9 cellular contexts compared by ENCODE assay signal in the genomic region with DNA sequence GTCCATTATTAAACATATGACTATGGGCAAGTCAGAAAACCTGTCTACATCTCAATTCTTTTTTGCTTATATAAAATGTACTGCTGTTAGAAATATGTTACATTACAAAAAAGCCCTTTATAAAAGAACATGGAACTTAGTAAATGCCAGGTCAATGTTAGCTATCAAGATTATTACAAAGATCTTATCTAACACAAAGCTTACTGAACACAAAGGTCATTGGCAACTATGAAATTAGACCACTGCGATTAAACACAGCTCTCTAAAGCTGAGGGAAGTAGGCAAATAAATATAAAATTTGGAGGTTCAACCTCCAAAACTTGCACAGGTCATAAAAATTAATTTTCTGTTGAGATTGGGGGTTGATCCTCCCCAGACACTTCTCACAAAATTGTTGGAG.
"Had no signal": no experiment of that assay in that cellular context is flagged by ENCODE, and none has a peak within 500 bp of the region (broad histone marks: within the 10 kb centered on the region; RNA-seq: fewer than 3 reads in every experiment).

No MANE protein-coding gene starts in this region.

- H2AFZ ChIP-seq: GM23248, GM23338 had no signal

- H3K9me3 ChIP-seq: HAP-1 had no signal

- H3K36me3 ChIP-seq: HAP-1 had no signal

- DNase-seq: GM23248, GOT3, H7, H9, HCEC 1CT, HFFc6 had no signal

- H3K9ac ChIP-seq: GM23248 had no signal

- ATAC-seq: GM23338, HCT116 had no signal

- H3K27ac Mint-ChIP-seq: GM23338, H9, HFFc6 had no signal

- H3K4me3 Mint-ChIP-seq: GM23338, H9, HFFc6 had no signal

- H3K4me3 ChIP-seq: GM23248, GM23338, HAP-1 had no signal

- H3K27ac ChIP-seq: GM23248 had no signal

- H3K9me3 Mint-ChIP-seq: GM23338, H9 had no signal
